Comparison of ENCODE assay signal across 8 cellular contexts in the genomic region with DNA sequence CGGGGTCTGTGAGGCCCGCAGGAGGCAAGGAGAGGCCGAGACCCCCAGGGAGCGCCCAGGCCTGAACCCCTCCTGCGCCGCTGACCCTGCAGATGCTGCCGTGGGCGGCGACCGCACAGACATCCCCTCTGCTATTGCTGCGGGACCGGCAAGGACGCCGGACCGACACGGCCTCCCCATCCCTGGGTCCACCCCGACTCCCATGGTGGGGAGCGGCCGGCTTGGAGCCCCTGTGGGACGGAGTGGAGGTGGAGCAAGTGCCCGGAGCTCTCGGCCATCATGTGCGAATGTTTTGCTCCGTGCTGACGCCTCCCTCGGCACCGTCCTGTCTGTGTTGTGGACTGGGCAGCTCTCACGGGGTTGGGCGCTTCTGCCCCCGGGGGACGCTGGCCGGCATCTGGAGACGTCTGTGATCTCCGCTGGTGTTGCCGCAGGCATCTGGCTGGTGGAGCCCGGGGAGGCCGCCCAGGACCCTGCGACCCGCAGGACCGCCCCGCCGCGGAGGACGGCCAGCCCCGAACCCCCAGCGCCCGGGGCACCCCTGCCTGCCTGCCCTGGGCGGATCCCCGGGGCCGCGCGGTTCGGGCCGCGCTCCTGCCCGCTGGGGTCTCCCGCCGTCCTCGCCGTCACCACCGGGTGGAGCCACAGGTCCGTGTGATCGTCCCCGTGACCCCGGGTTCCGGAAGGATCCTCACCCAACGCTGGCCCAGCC. TPM values are rescaled to one million over a fixed set of nuclear protein-coding genes. Genes with fewer than 3 reads are reported as not detected.
DNase-seq lines count a peak whose midpoint lies in the region; ATAC-seq, FAIRE-seq and TF ChIP-seq lines count a peak whose summit lies in the region.

No MANE protein-coding gene starts in this region.

- peaks cover 0 to 9% of the 10 kb centered on the region in 2 experiments; a peak in 1 of 4 replicates for H3K4me1 ChIP-seq in SK-N-SH (ENCODE audit: control insufficient read depth in 1 of 2, insufficient read depth in 2 of 2, low read depth in 1 of 2, low read length in 1 of 2)

- no peak overlapping the region for H3K27ac ChIP-seq in SK-N-SH (ENCODE audit: low read depth in 2 of 2, low read length in 1 of 2)

- no peaks in the 10 kb centered on the region for H3K36me3 ChIP-seq in SK-N-SH (replicated peaks in 1 of 2; ENCODE audit: control insufficient read depth in 1 of 2, insufficient read depth in 2 of 2, low read length in 1 of 2)

- no peaks in the 10 kb centered on the region for H3K9me3 ChIP-seq in SK-N-SH
- no peaks in the 10 kb centered on the region for H3K9me3 ChIP-seq in iPS-18c (ENCODE audit: control insufficient read depth, insufficient read depth, low read length)

- CTCF ChIA-PET in SK-N-SH (lab: Yijun Ruan, JAX): interaction anchor here (0.6 to 10.1 kb wide), 7 partner anchors 14 to 293 kb away, joined by 3 to 61 read pairs (median 3); no protein-coding TSS in a partner anchor

- H3K9ac ChIP-seq in SK-N-SH: no peak overlapping the region

- no peaks in the 10 kb centered on the region for H3F3A ChIP-seq in SK-N-SH (replicated peaks; ENCODE audit: insufficient read depth)

- peak; percentile 68 for TF ChIP-seq CTCF in SK-N-SH (IDR thresholded peaks at IDR 0.05)

- peak; percentile 77 for TF ChIP-seq RAD21 in SK-N-SH (IDR thresholded peaks at IDR 0.05; ENCODE audit: low read length)

- H3K27me3 ChIP-seq in SK-N-SH (ENCODE audit: insufficient read depth): peaks cover 9% of the 10 kb centered on the region; the same call in 1 of the 2 replicates

- POLR2A ChIA-PET in SK-N-SH (lab: Yijun Ruan, JAX): no interaction called here

- DNase-seq in GM12891 (ENCODE audit: insufficient read length, low spot score): peak; percentile 66
- DNase-seq in SK-N-SH: peak; percentile 92
- peak in 52 of 58 donors; percentile 4 to 72 (median 34) for DNase-seq in anterior cingulate cortex (lab: John Stamatoyannopoulos, UW)
- DNase-seq in stimulated activated CD4-positive, alpha-beta T cell treated with anti-CD3 and anti-CD28 coated beads, Interleukin-1b, Interleukin-23, amount 100 ng/mL, for 48 hours: peak; percentile 39
- no peak for DNase-seq in NCI-H2081 treated with DMSO at 0.1 percent for 48 hours (lab: John Stamatoyannopoulos, UW)

- no peak for TF ChIP-seq EP300 in SK-N-SH (IDR thresholded peaks at IDR 0.05; ENCODE audit: borderline replicate concordance in 1 of 2, low read depth in 1 of 2, low read length in 1 of 2)

- no peak for TF ChIP-seq POLR2A in GM12891 (IDR thresholded peaks at IDR 0.05; ENCODE audit: low read depth, low read length)

- H3K79me2 ChIP-seq in SK-N-SH (ENCODE audit: insufficient read depth): no peaks in the 10 kb centered on the region

- H3K9me2 ChIP-seq in SK-N-SH: no peaks in the 10 kb centered on the region

- H2AFZ ChIP-seq in SK-N-SH (ENCODE audit: low read depth): no peak overlapping the region

- ATAC-seq in GM21576 (IDR thresholded peaks at IDR 0.05; ENCODE audit: unreplicated experiment) (no peak), GM18502 (IDR thresholded peaks at IDR 0.05; ENCODE audit: poor library complexity, unreplicated experiment) (no peak)

- FAIRE-seq in GM12891 (lab: Jason Lieb, UNC): peak; percentile 79

- WGBS in SK-N-SH (ENCODE audit: low lambda C conversion rate): 8% methylated on average over 26 of the region's 67 CpGs

- no peaks in the 10 kb centered on the region for H4K20me1 ChIP-seq in SK-N-SH (ENCODE audit: insufficient read depth)

- H3K4me3 ChIP-seq in SK-N-SH (ENCODE audit: low read depth in 2 of 2, low read length in 1 of 2): peak overlapping the region; percentile 15 to 53
- H3K4me3 ChIP-seq in iPS-18c (ENCODE audit: insufficient read depth, low read depth, low read length): peak overlapping the region; percentile 47

- H3K4me2 ChIP-seq in SK-N-SH: peak overlapping the region; percentile 62

TF ChIP-seq in GM12891, 5 proteins besides CTCF, POLR2A, EP300 and RAD21:
- no peak for TF ChIP-seq TAF1 (IDR thresholded peaks at IDR 0.05; ENCODE audit: low read depth, low read length)
- no peak for TF ChIP-seq PAX5 (IDR thresholded peaks at IDR 0.05; ENCODE audit: insufficient read depth, low read length, severe bottlenecking)
- TF ChIP-seq POU2F2 (IDR thresholded peaks at IDR 0.05; ENCODE audit: low read depth, low read length): no peak
- TF ChIP-seq SPI1 (IDR thresholded peaks at IDR 0.05; ENCODE audit: low read depth, low read length): no peak
- TF ChIP-seq POLR2AphosphoS5 (IDR thresholded peaks at IDR 0.05; ENCODE audit: low read depth, low read length): no peak
TF ChIP-seq in GM12891: peak in this region for 0.

TF ChIP-seq in SK-N-SH, 30 proteins besides CTCF, POLR2A, EP300 and RAD21:
- TF ChIP-seq TCF12 (IDR thresholded peaks at IDR 0.05) (no peak), SMC3 (IDR thresholded peaks at IDR 0.05; ENCODE audit: low read depth, low read length) (peak; percentile 67)

RNA-seq across cellular contexts. Expression of a gene that starts 12.8 kb away (rescaled TPM):
- 0.59 TPM for polyA plus RNA-seq in GM12891 (2012; ENCODE audit: low read depth, missing spikeins)
- polyA plus RNA-seq in SK-N-SH (2012; rRNA removed): not detected in 2 replicates
- polyA plus RNA-seq in SK-N-SH (2012; cell fraction: cytosol; rRNA removed): 0.05 TPM in 2 replicates
- polyA plus RNA-seq in SK-N-SH (2012; cell fraction: nucleus; rRNA removed): 0.05 and 0.09 TPM in 2 replicates

RNA-seq across cellular contexts. Expression of a gene that starts 24.9 kb away (rescaled TPM):
- polyA plus RNA-seq in GM12891 (2012; ENCODE audit: low read depth, missing spikeins): 34.1 TPM
- polyA plus RNA-seq in SK-N-SH (2012; rRNA removed): 17.7 and 18.0 TPM in 2 replicates
- 2.9 and 4.9 TPM in 2 replicates for polyA plus RNA-seq in SK-N-SH (2012; cell fraction: cytosol; rRNA removed)
- 109 and 165 TPM in 2 replicates for polyA plus RNA-seq in SK-N-SH (2012; cell fraction: nucleus; rRNA removed)

RNA-seq across cellular contexts. Expression of a gene that starts 25.2 kb away (rescaled TPM):
- 16.1 TPM for polyA plus RNA-seq in GM12891 (2012; ENCODE audit: low read depth, missing spikeins)
- polyA plus RNA-seq in SK-N-SH (2012; rRNA removed): 27.7 and 29.9 TPM in 2 replicates
- polyA plus RNA-seq in SK-N-SH (2012; cell fraction: cytosol; rRNA removed): 9.5 and 17.8 TPM in 2 replicates
- polyA plus RNA-seq in SK-N-SH (2012; cell fraction: nucleus; rRNA removed): 65.7 and 84.7 TPM in 2 replicates

RNA-seq across cellular contexts. Expression of a gene that starts 52.8 kb away (rescaled TPM):
- polyA plus RNA-seq in GM12891 (2012; ENCODE audit: low read depth, missing spikeins): not detected
- polyA plus RNA-seq in SK-N-SH (2012; rRNA removed): 0.02 and 0.19 TPM in 2 replicates
- polyA plus RNA-seq in SK-N-SH (2012; cell fraction: cytosol; rRNA removed): 0.04 and 0.07 TPM in 2 replicates
- polyA plus RNA-seq in SK-N-SH (2012; cell fraction: nucleus; rRNA removed): 0.64 and 1.0 TPM in 2 replicates
